In genomic region chr6:24489470-24489869, GRCh38 we compare ENCODE assay signal across 17 cellular contexts. TPM values are rescaled to one million over a fixed set of nuclear protein-coding genes. Genes with fewer than 3 reads are reported as not detected.
DNase-seq lines count a peak whose midpoint lies in the region; ATAC-seq and TF ChIP-seq lines count a peak whose summit lies in the region.
"Had no signal": no experiment of that assay in that cellular context is flagged by ENCODE, and none has a peak within 500 bp of the region (broad histone marks: within the 10 kb centered on the region; RNA-seq: fewer than 3 reads in every experiment).

Gene GPLD1, minus strand, starts transcription at chr6:24489578. Its CDS starts 67 bp downstream, at chr6:24489511.

- H3K4me1 Mint-ChIP-seq in MCF 10A (ENCODE audit: insufficient read depth, unreplicated experiment) = no peaks in the 10 kb centered on the region

- peak within 1 kb of the TSS; percentile 35 for H3K27ac Mint-ChIP-seq in MCF 10A (ENCODE audit: low read depth, unreplicated experiment)
- H3K27ac Mint-ChIP-seq: CD8-positive, alpha-beta T cell had no signal

- H3K4me1 ChIP-seq in mammary epithelial cell (ENCODE audit: insufficient read depth, low read length) = peaks cover 3% of the 10 kb centered on the region
- H3K4me1 ChIP-seq in psoas muscle = peaks cover 23% of the 10 kb centered on the region
- H3K4me1 ChIP-seq in urinary bladder (ENCODE audit: insufficient read depth) = peaks cover 2% of the 10 kb centered on the region

- no peaks in the 10 kb centered on the region for H4K20me1 ChIP-seq in mammary epithelial cell (ENCODE audit: insufficient read depth, low read length)

- H3K4me3 ChIP-seq in mammary epithelial cell (replicated peaks in 1 of 3; ENCODE audit: insufficient read depth in 1 of 3, low read depth in 2 of 3, low read length in 3 of 3) (no peak within 1 kb of the TSS), psoas muscle (no peak within 1 kb of the TSS), urinary bladder (ENCODE audit: low read depth, low read length) (no peak within 1 kb of the TSS)

- no TSS peak for BruUV-seq in MCF 10A (replicated peaks; lab: Mats Ljungman, UMichigan)
- no TSS peak for BruUV-seq in mammary epithelial cell (replicated peaks; lab: Mats Ljungman, UMichigan)

- H3K79me2 ChIP-seq in mammary epithelial cell (ENCODE audit: insufficient read depth, low read length) = no peaks in the 10 kb centered on the region

- no peak within 1 kb of the TSS for H2AFZ ChIP-seq in mammary epithelial cell (ENCODE audit: low read depth, low read length)

- no peaks in the 10 kb centered on the region for H3K9me3 Mint-ChIP-seq in MCF 10A (ENCODE audit: unreplicated experiment)
- H3K9me3 Mint-ChIP-seq: CD8-positive, alpha-beta T cell had no signal

- no peak within 1 kb of the TSS for H3K4me2 ChIP-seq in mammary epithelial cell (ENCODE audit: insufficient read depth, low read depth, low read length)
- H3K4me2 ChIP-seq: KMS-11 had no signal

- intact Hi-C loops in MCF 10A (cut with micrococcal nuclease) = no loop called here
- intact Hi-C loops in mammary epithelial cell (cut with micrococcal nuclease) = no loop called here
- intact Hi-C loops in psoas muscle (cut with DNase I) = no loop called here

- H3K27me3 Mint-ChIP-seq in MCF 10A (ENCODE audit: insufficient read depth, unreplicated experiment) = no peaks in the 10 kb centered on the region

- TF ChIP-seq CTCF in MCF 10A (IDR thresholded peaks at IDR 0.05; ENCODE audit: unreplicated experiment) = no peak
- no peak for TF ChIP-seq CTCF in mammary epithelial cell (conservative IDR thresholded peaks at IDR 0.05 in 1 of 2, IDR thresholded peaks at IDR 0.05 in 1 of 2; ENCODE audit: extremely low read depth in 1 of 2, insufficient read depth in 1 of 2, low read depth in 1 of 2, low read length in 2 of 2)
- no peak for TF ChIP-seq CTCF in psoas muscle (IDR thresholded peaks at IDR 0.05)

- CTCF ChIA-PET in MCF 10A (lab: Yijun Ruan, JAX) (interaction anchor here (1.3 to 1.9 kb wide), 4 partner anchors 26 to 59 kb away, joined by 4 to 7 read pairs (median 4); no protein-coding TSS in a partner anchor), mammary epithelial cell (lab: Charles Lee; ENCODE audit: low non-redundant PET) (no interaction called here)

- H3K4me3 Mint-ChIP-seq in MCF 10A (ENCODE audit: unreplicated experiment) = no peak within 1 kb of the TSS
- H3K4me3 Mint-ChIP-seq: CD8-positive, alpha-beta T cell had no signal

- H3K27me3 ChIP-seq in mammary epithelial cell (ENCODE audit: insufficient read depth, low read length) (peaks cover 3% of the 10 kb centered on the region), psoas muscle (ENCODE audit: insufficient read depth in 3 of 3, low read length in 2 of 3) (no peaks in the 10 kb centered on the region)

- no peaks in the 10 kb centered on the region for H3K9me3 ChIP-seq in mammary epithelial cell (replicated peaks; ENCODE audit: insufficient read depth, low read length)
- no peaks in the 10 kb centered on the region for H3K9me3 ChIP-seq in psoas muscle

- H3K36me3 Mint-ChIP-seq in MCF 10A (ENCODE audit: insufficient read depth, unreplicated experiment) = no peaks in the 10 kb centered on the region
- H3K36me3 Mint-ChIP-seq: CD8-positive, alpha-beta T cell had no signal

- H3K36me3 ChIP-seq in mammary epithelial cell (ENCODE audit: insufficient read depth, low read length) = no peaks in the 10 kb centered on the region
- H3K36me3 ChIP-seq in psoas muscle (ENCODE audit: insufficient read depth in 1 of 2, low read depth in 1 of 2) = no peaks in the 10 kb centered on the region
- no peaks in the 10 kb centered on the region for H3K36me3 ChIP-seq in urinary bladder (ENCODE audit: insufficient read depth)

- H3K27ac ChIP-seq in mammary epithelial cell (ENCODE audit: insufficient read depth, low read depth, low read length) (no peak within 1 kb of the TSS), psoas muscle (peak within 1 kb of the TSS; percentile 4), urinary bladder (ENCODE audit: low read depth) (peak within 1 kb of the TSS; percentile 18)
- H3K27ac ChIP-seq: KMS-11 had no signal

- in situ Hi-C loops in mammary epithelial cell (cut with MboI; ENCODE audit: low sequenced_read_pairs in 2 of 2) = no loop called here

- H3K9ac ChIP-seq in mammary epithelial cell (ENCODE audit: insufficient read depth, low read length) = no peak within 1 kb of the TSS
- H3K9ac ChIP-seq: KMS-11 had no signal

- 68% methylated on average over 6 of the region's 6 CpGs for WGBS in mammary epithelial cell (ENCODE audit: low coverage, missing lambda C conversion rate)
- WGBS in psoas muscle, 3 donors = 61 to 84% (median 70%) methylated on average over 6 of the region's 6 CpGs
- WGBS in urinary bladder = 91% methylated on average over 6 of the region's 6 CpGs

- DNase-seq in MCF 10A (ENCODE audit: unreplicated experiment) = no peak
- DNase-seq in mammary epithelial cell = no peak
- DNase-seq in left lobe of liver (ENCODE audit: low spot score) = peak; percentile 74
- no peak for DNase-seq in psoas muscle
- no peak for DNase-seq in NCI-H2107 treated with DMSO at 0.1 percent for 48 hours (lab: John Stamatoyannopoulos, UW; ENCODE audit: unreplicated experiment)
- no peak for DNase-seq in stimulated activated CD4-positive, alpha-beta T cell treated with anti-CD3 and anti-CD28 coated beads, Interleukin-2, amount 100 ng/mL, for 48 hours
- no peak for DNase-seq in NCI-H1436 (lab: John Stamatoyannopoulos, UW)
- DNase-seq: CD8-positive, alpha-beta T cell; DMS79 treated with DMSO at 0.1 percent for 48 hours; H7; MM.1S; NCI-H1105; NCI-H187; NCI-H2171 treated with DMSO at 0.1 percent for 48 hours; NCI-H446 treated with DMSO at 0.1 percent for 48 hours had no signal

- ATAC-seq in left lobe of liver = peak; percentile 82
- peak in 2 of 4 donors; percentile 29 to 32 for ATAC-seq in psoas muscle
- ATAC-seq: CD8-positive, alpha-beta T cell had no signal

- dilution Hi-C loops in mammary epithelial cell (cut with HindIII; ENCODE audit: low sequenced_read_pairs) = no loop called here

- POLR2A ChIA-PET in MCF 10A (lab: Yijun Ruan, JAX) = interaction anchor here (0.6 to 1.1 kb wide), 2 partner anchors 19 to 208 kb away, joined by 3 to 4 read pairs; no protein-coding TSS in a partner anchor

RNA-seq across cellular contexts. Expression of gene GPLD1, which starts in this region (rescaled TPM):
- 0.16 and 0.20 TPM in 2 replicates for total RNA-seq in MCF 10A (2022)
- total RNA-seq in mammary epithelial cell = under 1 TPM in 1 of 2 donors, not detected in 1; 0.33 TPM
- polyA plus RNA-seq in mammary epithelial cell = 0.03 TPM
- polyA minus RNA-seq in mammary epithelial cell = not detected
- 53.1 TPM for total RNA-seq in left lobe of liver
- 1 to 10 TPM in 1 of 4 donors, under 1 TPM in 3; 0.38 to 1.1 (median 0.81) TPM for total RNA-seq in psoas muscle
- polyA plus RNA-seq in psoas muscle = under 1 TPM; 0.25 to 0.30 (median 0.28) TPM
- total RNA-seq in urinary bladder = 4.8 TPM
- 1.6 TPM for polyA plus RNA-seq in urinary bladder
